In the genomic region with DNA sequence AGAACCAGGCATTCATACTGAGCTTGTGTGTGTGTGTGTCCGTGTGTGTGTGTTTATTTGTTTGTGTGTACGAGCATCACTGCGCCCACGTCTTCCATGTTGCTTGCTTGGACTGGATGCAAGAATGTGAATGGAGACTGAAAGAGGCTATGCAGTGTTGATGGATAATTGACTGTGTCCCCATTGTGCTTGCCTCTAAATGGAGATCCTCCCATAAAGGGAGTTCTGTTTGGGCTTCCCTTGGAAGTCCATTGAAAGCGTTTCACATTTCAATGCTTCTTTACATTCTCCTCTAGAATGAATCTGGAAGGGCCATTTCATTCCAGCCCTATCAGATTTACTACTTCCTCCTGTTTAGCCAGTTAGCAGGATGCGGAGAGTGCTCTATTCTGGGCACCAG, we compare ENCODE assay signal across 17 cellular contexts.
A peak's percentile ranks its signal among the peaks of the same experiment; 100 is the strongest.
DNase-seq lines count a peak whose midpoint lies in the region; ATAC-seq and TF ChIP-seq lines count a peak whose summit lies in the region.
"Had no signal": no experiment of that assay in that cellular context is flagged by ENCODE, and none has a peak within 500 bp of the region (broad histone marks: within the 10 kb centered on the region; RNA-seq: fewer than 3 reads in every experiment).

No MANE protein-coding gene starts in this region.

- no peak overlapping the region for H3K9ac ChIP-seq in neuronal stem cell (ENCODE audit: low read depth, low read length, poor library complexity)
- H3K9ac ChIP-seq: GM23248 had no signal

- intact Hi-C loops in dorsolateral prefrontal cortex (cut with DNase I): no loop called here

- no peak overlapping the region for H2BK120ac ChIP-seq in neuronal stem cell (ENCODE audit: low read depth, low read length)

- no peak overlapping the region for H4K8ac ChIP-seq in neuronal stem cell (ENCODE audit: low read depth, low read length)

- in situ Hi-C loops in SK-MEL-5 (cut with HindIII; ENCODE audit: low pct_unique_long_range_greater_than_20kb, low sequenced_read_pairs): no loop called here

- no peak overlapping the region for H2AFZ ChIP-seq in neuronal stem cell (ENCODE audit: low read length)
- H2AFZ ChIP-seq: GM23248 had no signal

- no peak overlapping the region for H3K27ac ChIP-seq in neuronal stem cell (replicated peaks; ENCODE audit: low read length)
- no peak overlapping the region for H3K27ac ChIP-seq in dorsolateral prefrontal cortex
- H3K27ac ChIP-seq: GM23248 had no signal

- peaks cover 0 to 10% (median 6%) of the 10 kb centered on the region in 3 experiments for H3K27me3 ChIP-seq in neuronal stem cell (ENCODE audit: control insufficient read depth in 3 of 3, insufficient read depth in 3 of 3, low read depth in 1 of 3, low read length in 3 of 3)
- H3K27me3 ChIP-seq in dorsolateral prefrontal cortex: peaks cover 0 to 78% (median 20%) of the 10 kb centered on the region in 45 donors

- H2BK15ac ChIP-seq in neuronal stem cell (ENCODE audit: low read length): no peak overlapping the region

- no peak overlapping the region for H3K18ac ChIP-seq in neuronal stem cell (ENCODE audit: low read length)

- no peak overlapping the region for H3K4ac ChIP-seq in neuronal stem cell (ENCODE audit: low read length)

- DNase-seq in SK-MEL-5 (ENCODE audit: low read depth, low spot score): peak; percentile 31
- peak; percentile 4 for DNase-seq in globus pallidus (ENCODE audit: low spot score)
- peak; percentile 5 for DNase-seq in neuronal stem cell (ENCODE audit: low spot score)
- DNase-seq in activated CD4-positive, alpha-beta T cell treated with anti-CD3 and anti-CD28 coated beads for 4 hours: no peak
- no peak for DNase-seq in dorsolateral prefrontal cortex
- no peak for DNase-seq in T1000 (lab: John Stamatoyannopoulos, UW)
- DNase-seq: C1 segment of cervical spinal cord; Calu3; CD4-positive, alpha-beta memory T cell; COR-L47; DMS53; DMS79 treated with DMSO at 0.1 percent for 48 hours; GF-D8; GM23248; HFFc6 had no signal

- TF ChIP-seq CTCF in dorsolateral prefrontal cortex (IDR thresholded peaks at IDR 0.05 in 54 of 56, conservative IDR thresholded peaks at IDR 0.05 in 2 of 56; ENCODE audit: low read depth in 1 of 56, partially characterized antibody in 56 of 56): no peak

- H2BK5ac ChIP-seq in neuronal stem cell (ENCODE audit: low read length): no peak overlapping the region

- H3K14ac ChIP-seq in neuronal stem cell (ENCODE audit: low read length): no peak overlapping the region

- peaks cover 0 to 4% of the 10 kb centered on the region in 2 donors for H3K4me1 ChIP-seq in neuronal stem cell (ENCODE audit: control insufficient read depth in 2 of 2, insufficient read depth in 1 of 2, low read depth in 1 of 2, low read length in 2 of 2)
- H3K4me1 ChIP-seq: HAP-1 had no signal

- no peaks in the 10 kb centered on the region for H3K79me1 ChIP-seq in neuronal stem cell (ENCODE audit: low read depth, low read length)

- no peaks in the 10 kb centered on the region for H3K9me3 ChIP-seq in neuronal stem cell (replicated peaks in 1 of 2; ENCODE audit: control insufficient read depth in 2 of 2, insufficient read depth in 1 of 2, low read depth in 1 of 2, low read length in 2 of 2)
- H3K9me3 ChIP-seq: HAP-1 had no signal

- no peak for ATAC-seq in GM21825 (IDR thresholded peaks at IDR 0.05; ENCODE audit: unreplicated experiment)

- H2AK5ac ChIP-seq in neuronal stem cell (ENCODE audit: low read depth, low read length): no peak overlapping the region

- no peak overlapping the region for H3K23ac ChIP-seq in neuronal stem cell (ENCODE audit: low read depth, low read length, poor library complexity)

- H2BK12ac ChIP-seq in neuronal stem cell (ENCODE audit: low read length): no peak overlapping the region

- H3K4me2 ChIP-seq in neuronal stem cell (ENCODE audit: insufficient read depth, low read length, poor library complexity, severe bottlenecking): no peak overlapping the region

- H3K36me3 ChIP-seq in neuronal stem cell (replicated peaks in 1 of 2; ENCODE audit: control insufficient read depth in 2 of 2, insufficient read depth in 2 of 2, low read length in 2 of 2): no peaks in the 10 kb centered on the region
- H3K36me3 ChIP-seq: HAP-1 had no signal

- no CpG with 5 or more reads among the region's 6 CpGs for WGBS in neuronal stem cell (ENCODE audit: extremely low coverage in 2 of 2, insufficient read length in 2 of 2, insufficient replicate concordance in 1 of 2), 2 donors

- no peak overlapping the region for H3K4me3 ChIP-seq in neuronal stem cell (ENCODE audit: low read length in 2 of 2)
- H3K4me3 ChIP-seq in dorsolateral prefrontal cortex: no peak overlapping the region
- H3K4me3 ChIP-seq: GM23248, HAP-1 had no signal

- H4K91ac ChIP-seq in neuronal stem cell (ENCODE audit: low read depth, low read length, poor library complexity): no peak overlapping the region

Comparison
In these comparisons a context has a peak if more than half of its experiments do, and no peak if none do; other contexts are left out.
1. DNase-seq: peak in SK-MEL-5 (single experiment), globus pallidus (single experiment) and neuronal stem cell (single experiment); none in activated CD4-positive, alpha-beta T cell treated with anti-CD3 and anti-CD28 coated beads for 4 hours (0 of 2), dorsolateral prefrontal cortex (0 of 10) and T1000 (single experiment).